ENCODE assay signal across 9 cellular contexts in genomic region chr9:114691046-114691955, GRCh38. TPM values are rescaled to one million over a fixed set of nuclear protein-coding genes. Genes with fewer than 3 reads are reported as not detected.
DNase-seq lines count a peak whose midpoint lies in the region; ATAC-seq and TF ChIP-seq lines count a peak whose summit lies in the region.
"Had no signal": no experiment of that assay in that cellular context is flagged by ENCODE, and none has a peak within 500 bp of the region (broad histone marks: within the 10 kb centered on the region; RNA-seq: fewer than 3 reads in every experiment).

No MANE protein-coding gene starts in this region.

- peak overlapping the region; percentile 93 for H3K27ac ChIP-seq in mammary epithelial cell (ENCODE audit: insufficient read depth, low read depth, low read length)
- H3K27ac ChIP-seq in esophagus muscularis mucosa (replicated peaks in 1 of 4): no peak overlapping the region

- no peaks in the 10 kb centered on the region for H3K36me3 ChIP-seq in mammary epithelial cell (ENCODE audit: insufficient read depth, low read length)
- no peaks in the 10 kb centered on the region for H3K36me3 ChIP-seq in esophagus muscularis mucosa

- CTCF ChIA-PET in mammary epithelial cell (lab: Charles Lee; ENCODE audit: low non-redundant PET): interaction anchor here (0.5 kb wide), 1 partner anchor 216 kb away, joined by 7 read pairs; no protein-coding TSS in a partner anchor

- WGBS in mammary epithelial cell (ENCODE audit: low coverage, missing lambda C conversion rate): 20% methylated on average over 11 of the region's 11 CpGs
- WGBS in esophagus muscularis mucosa: 83% methylated on average over 11 of the region's 11 CpGs

- peak; percentile 95 for DNase-seq in mammary epithelial cell
- peak; percentile 26 to 30 for DNase-seq in stimulated activated CD4-positive, alpha-beta T cell treated with anti-CD3 and anti-CD28 coated beads, Interleukin-1b, Interleukin-23, amount 100 ng/mL, for 1 hour (ENCODE audit: low read depth in 2 of 2)
- DNase-seq in esophagus muscularis mucosa (ENCODE audit: extremely low spot score): no peak
- no peak for DNase-seq in OCI-M1 (lab: John Stamatoyannopoulos, UW)
- DNase-seq in NCI-H2081 treated with DMSO at 0.1 percent for 48 hours (lab: John Stamatoyannopoulos, UW): no peak

- TF ChIP-seq CTCF in WI38 (IDR thresholded peaks at IDR 0.05; ENCODE audit: low read depth, low read length) (no peak), mammary epithelial cell (conservative IDR thresholded peaks at IDR 0.05 in 1 of 2, IDR thresholded peaks at IDR 0.05 in 1 of 2; ENCODE audit: extremely low read depth in 1 of 2, insufficient read depth in 1 of 2, low read depth in 1 of 2, low read length in 2 of 2) (no peak), esophagus muscularis mucosa (IDR thresholded peaks at IDR 0.05) (no peak)

- H3K4me3 ChIP-seq in WI38 (ENCODE audit: low read depth, low read length) (peak overlapping the region; percentile 22; the same call in 1 of the 2 replicates), mammary epithelial cell (replicated peaks in 1 of 3; ENCODE audit: insufficient read depth in 1 of 3, low read depth in 2 of 3, low read length in 3 of 3) (no peak overlapping the region), esophagus muscularis mucosa (no peak overlapping the region)

- H3K9ac ChIP-seq in mammary epithelial cell (ENCODE audit: insufficient read depth, low read length): peak overlapping the region; percentile 71

- TF ChIP-seq POLR2A in GM18505 (IDR thresholded peaks at IDR 0.05; ENCODE audit: borderline replicate concordance, extremely low read depth, insufficient read depth, insufficient read length) (no peak), esophagus muscularis mucosa (IDR thresholded peaks at IDR 0.05; ENCODE audit: low read depth) (no peak)

- in situ Hi-C loops in mammary epithelial cell (cut with MboI; ENCODE audit: low sequenced_read_pairs in 2 of 2): loop anchor here in 1 of 2 donors (5.0 to 25.0 kb wide), 2 partner anchors 41 to 521 kb away; no protein-coding TSS in a partner anchor

- no peaks in the 10 kb centered on the region for H3K79me2 ChIP-seq in mammary epithelial cell (ENCODE audit: insufficient read depth, low read length)

- BruUV-seq in mammary epithelial cell (replicated peaks; lab: Mats Ljungman, UMichigan): TSS peak; percentile 93

- dilution Hi-C loops in mammary epithelial cell (cut with HindIII; ENCODE audit: low sequenced_read_pairs): no loop called here

- H3K27me3 ChIP-seq in mammary epithelial cell (ENCODE audit: insufficient read depth, low read length): no peaks in the 10 kb centered on the region
- H3K27me3 ChIP-seq in esophagus muscularis mucosa: no peaks in the 10 kb centered on the region

- H4K20me1 ChIP-seq in mammary epithelial cell (ENCODE audit: insufficient read depth, low read length): no peaks in the 10 kb centered on the region

- no peak for TF ChIP-seq EP300 in esophagus muscularis mucosa (IDR thresholded peaks at IDR 0.05)

- H3K9me3 ChIP-seq in mammary epithelial cell (replicated peaks; ENCODE audit: insufficient read depth, low read length): no peaks in the 10 kb centered on the region
- H3K9me3 ChIP-seq in esophagus muscularis mucosa: no peaks in the 10 kb centered on the region

- ATAC-seq in GM18505 (IDR thresholded peaks at IDR 0.05; ENCODE audit: unreplicated experiment): peak; percentile 75
- ATAC-seq in HG03108 (IDR thresholded peaks at IDR 0.05; ENCODE audit: unreplicated experiment): peak; percentile 55

- intact Hi-C loops in mammary epithelial cell (cut with micrococcal nuclease): loop anchor here (1.0 to 10.0 kb wide), 3 partner anchors 28 to 424 kb away; partner anchors contain the start of gene TNC
- intact Hi-C loops in esophagus muscularis mucosa (cut with DNase I): no loop called here

- H3K4me2 ChIP-seq in mammary epithelial cell (ENCODE audit: insufficient read depth, low read depth, low read length): peak overlapping the region; percentile 48

- peak overlapping the region; percentile 57 for H2AFZ ChIP-seq in mammary epithelial cell (ENCODE audit: low read depth, low read length)

- H3K4me1 ChIP-seq in mammary epithelial cell (ENCODE audit: insufficient read depth, low read length): peaks cover 44% of the 10 kb centered on the region
- H3K4me1 ChIP-seq in esophagus muscularis mucosa: no peaks in the 10 kb centered on the region

RNA-seq across cellular contexts. Expression of gene TEX48, which starts 9.3 kb away (rescaled TPM):
- total RNA-seq in mammary epithelial cell: not detected
- not detected for polyA plus RNA-seq in mammary epithelial cell
- not detected for polyA minus RNA-seq in mammary epithelial cell
- not detected for total RNA-seq in esophagus muscularis mucosa
- total RNA-seq: pulmonary artery endothelial cell had no signal

RNA-seq across cellular contexts. Expression of gene TEX53, which starts 33.7 kb away (rescaled TPM):
- total RNA-seq in mammary epithelial cell (not detected), esophagus muscularis mucosa (not detected)
- not detected for polyA plus RNA-seq in mammary epithelial cell
- polyA minus RNA-seq in mammary epithelial cell: not detected
- total RNA-seq: pulmonary artery endothelial cell had no signal

Comparison
In these comparisons a context has a peak if more than half of its experiments do, and no peak if none do; other contexts are left out.
1. DNase-seq: peak in mammary epithelial cell (single experiment) and stimulated activated CD4-positive, alpha-beta T cell treated with anti-CD3 and anti-CD28 coated beads, Interleukin-1b, Interleukin-23, amount 100 ng/mL, for 1 hour (2 of 2); none in esophagus muscularis mucosa (single experiment), OCI-M1 (single experiment) and NCI-H2081 treated with DMSO at 0.1 percent for 48 hours (single experiment).